Comparison of ENCODE assay signal across 11 cellular contexts in genomic region chr9:6845881-6846280, GRCh38.
A peak's percentile ranks its signal among the peaks of the same experiment; 100 is the strongest.
DNase-seq lines count a peak whose midpoint lies in the region; ATAC-seq, FAIRE-seq and TF ChIP-seq lines count a peak whose summit lies in the region.
"Had no signal": no experiment of that assay in that cellular context is flagged by ENCODE, and none has a peak within 500 bp of the region (broad histone marks: within the 10 kb centered on the region; RNA-seq: fewer than 3 reads in every experiment).

No MANE protein-coding gene starts in this region.

- no peaks in the 10 kb centered on the region for H3F3A ChIP-seq in PC-9 (ENCODE audit: insufficient read depth, low read depth)

- ATAC-seq in pancreas (peak in 3 of 4 donors; percentile 53 to 81 (median 56)), GM19452 (IDR thresholded peaks at IDR 0.05; ENCODE audit: unreplicated experiment) (no peak)
- ATAC-seq: GM12878 had no signal

- BruUV-seq in PC-9 (replicated peaks; lab: Mats Ljungman, UMichigan): no TSS peak

- no peak overlapping the region for H3K27ac ChIP-seq in PC-9
- no peak overlapping the region for H3K27ac ChIP-seq in pancreas
- H3K27ac ChIP-seq: KMS-11, lower lobe of right lung had no signal

- POLR2A ChIA-PET in PC-9 (lab: Charles Lee; ENCODE audit: unreplicated experiment): no interaction called here

- intact Hi-C loops in PC-9 (cut with micrococcal nuclease; ENCODE audit: unreplicated experiment) (no loop called here), pancreas (cut with DNase I) (no loop called here)

- no peak overlapping the region for H3K4me2 ChIP-seq in PC-9
- H3K4me2 ChIP-seq: KMS-11 had no signal

- H3K36me3 ChIP-seq in PC-9 (ENCODE audit: low read depth) (no peaks in the 10 kb centered on the region), pancreas (no peaks in the 10 kb centered on the region)

- CTCF ChIA-PET in PC-9 (lab: Charles Lee): no interaction called here

- FAIRE-seq in pancreas (lab: Jason Lieb, UNC): no peak
- FAIRE-seq: GM12878, RCC 7860 had no signal

- H3K9me2 ChIP-seq in PC-9 (ENCODE audit: insufficient read depth): no peaks in the 10 kb centered on the region

- H3K9me3 ChIP-seq in PC-9 (ENCODE audit: insufficient read depth, low read depth) (no peaks in the 10 kb centered on the region), pancreas (no peaks in the 10 kb centered on the region)
- H3K9me3 ChIP-seq: lower lobe of right lung had no signal

- TF ChIP-seq CTCF in PC-9 (conservative IDR thresholded peaks at IDR 0.05) (peak; percentile 28; the same call in 1 of the 2 replicates), pancreas (IDR thresholded peaks at IDR 0.05) (no peak), GM10266 (IDR thresholded peaks at IDR 0.05; ENCODE audit: control insufficient read depth, insufficient read depth, low read depth, missing control alignments) (no peak)

- H3K4me3 ChIP-seq in PC-9 (no peak overlapping the region), pancreas (no peak overlapping the region)
- H3K4me3 ChIP-seq: GM12878, lower lobe of right lung had no signal

- peak; percentile 55 for DNase-seq in ELF-1 (ENCODE audit: low read depth, low spot score)
- DNase-seq in PC-9: no peak
- DNase-seq in glomerular visceral epithelial cell (ENCODE audit: extremely low spot score): peak; percentile 16
- DNase-seq in pancreas: no peak
- no peak for DNase-seq in activated T-cell treated with anti-CD3 and anti-CD28 coated beads, Interleukin-2, amount 50 U/mL, for 1 hour
- no peak for DNase-seq in GM10266 (ENCODE audit: extremely low spot score)
- DNase-seq: lower lobe of right lung had no signal

- H2AFZ ChIP-seq in PC-9: no peak overlapping the region

- no peaks in the 10 kb centered on the region for H4K20me1 ChIP-seq in PC-9 (ENCODE audit: insufficient read depth)

- 37 to 43% methylated on average over 2 of the region's 2 CpGs for WGBS in pancreas, 2 donors

- H3K79me2 ChIP-seq in PC-9 (ENCODE audit: low read depth): no peaks in the 10 kb centered on the region

- H3K4me1 ChIP-seq in PC-9 (replicated peaks; ENCODE audit: insufficient read depth) (no peaks in the 10 kb centered on the region), pancreas (no peaks in the 10 kb centered on the region)
- H3K4me1 ChIP-seq: lower lobe of right lung had no signal

- H3K27me3 ChIP-seq in PC-9 (ENCODE audit: insufficient read depth, low read depth) (no peaks in the 10 kb centered on the region), pancreas (no peaks in the 10 kb centered on the region)

Comparison
In these comparisons a context has a peak if more than half of its experiments do, and no peak if none do; other contexts are left out.
1. DNase-seq: peak in ELF-1 (single experiment) and glomerular visceral epithelial cell (single experiment); none in PC-9 (0 of 2), pancreas (0 of 6), activated T-cell treated with anti-CD3 and anti-CD28 coated beads, Interleukin-2, amount 50 U/mL, for 1 hour (single experiment) and GM10266 (single experiment).